Comparison of ENCODE assay signal across 10 cellular contexts in the genomic region with DNA sequence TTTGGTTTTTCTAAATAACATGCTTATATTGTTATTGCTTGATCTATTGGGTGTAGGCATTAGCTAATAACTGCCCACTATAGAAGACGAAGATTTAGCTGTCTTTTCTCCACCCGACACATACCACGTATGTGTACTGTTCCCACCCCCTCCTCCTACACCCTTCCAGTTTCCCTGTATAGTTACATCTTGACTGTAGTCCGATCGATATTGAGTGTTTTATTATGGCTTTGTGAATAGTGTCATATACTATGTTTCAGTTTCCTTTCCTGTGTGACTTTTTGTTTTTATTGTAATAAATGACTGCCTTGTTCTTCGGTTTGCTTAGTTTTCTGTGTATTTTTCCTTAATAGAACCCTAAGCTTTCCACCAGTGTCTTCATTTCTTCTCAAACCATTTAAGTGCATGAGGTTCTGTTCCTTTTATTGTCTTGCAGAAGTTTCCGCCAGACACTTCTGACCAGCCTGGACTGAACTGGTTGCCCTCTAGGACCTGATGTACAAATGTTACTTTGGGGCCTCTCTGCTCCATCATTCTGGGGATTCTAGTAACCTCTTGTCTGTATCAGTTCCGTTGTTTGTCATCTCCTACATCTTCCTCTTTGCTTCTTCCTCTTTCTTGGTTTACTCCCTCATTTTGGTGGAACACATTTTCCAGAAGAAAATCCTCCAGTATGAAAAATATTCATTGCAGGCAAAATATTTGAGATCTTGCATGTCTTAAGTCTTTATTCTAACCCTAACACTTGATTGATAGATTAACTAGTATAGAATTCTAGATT.
DNase-seq lines count a peak whose midpoint lies in the region; ATAC-seq, FAIRE-seq and TF ChIP-seq lines count a peak whose summit lies in the region.
"Had no signal": no experiment of that assay in that cellular context is flagged by ENCODE, and none has a peak within 500 bp of the region (broad histone marks: within the 10 kb centered on the region; RNA-seq: fewer than 3 reads in every experiment).

No MANE protein-coding gene starts in this region.

- H3F3A ChIP-seq in neural progenitor cell (ENCODE audit: low read depth): no peaks in the 10 kb centered on the region

- no peaks in the 10 kb centered on the region for H3K79me2 ChIP-seq in neural progenitor cell (ENCODE audit: low read depth)

- H3K4me1 Mint-ChIP-seq in neural progenitor cell: no peaks in the 10 kb centered on the region

- H4K20me1 ChIP-seq in neural progenitor cell (ENCODE audit: low read depth): no peaks in the 10 kb centered on the region

- H3K4me3 Mint-ChIP-seq in neural progenitor cell: no peak overlapping the region

- no peak overlapping the region for H2AFZ ChIP-seq in neural progenitor cell (replicated peaks)

- peaks cover 2% of the 10 kb centered on the region for H3K27me3 Mint-ChIP-seq in neural progenitor cell (ENCODE audit: insufficient read depth, low read depth)

- H3K27me3 ChIP-seq in bronchial epithelial cell (ENCODE audit: control insufficient read depth, insufficient read depth, low read length): no peaks in the 10 kb centered on the region
- H3K27me3 ChIP-seq in neural progenitor cell: no peaks in the 10 kb centered on the region
- H3K27me3 ChIP-seq in spleen (replicated peaks in 1 of 7): no peaks in the 10 kb centered on the region
- H3K27me3 ChIP-seq: body of pancreas had no signal

- H3K9ac ChIP-seq in neural progenitor cell: no peak overlapping the region

- H3K4me1 ChIP-seq in neural progenitor cell (no peaks in the 10 kb centered on the region), spleen (peaks cover 0 to 21% (median 2%) of the 10 kb centered on the region in 6 donors)

- intact Hi-C loops in spleen (cut with DNase I; ENCODE audit: low total_unique reads): no loop called here

- no peak for TF ChIP-seq POLR2A in spleen (IDR thresholded peaks at IDR 0.05)

- H3K9me3 ChIP-seq in neural progenitor cell (ENCODE audit: low read depth): no peaks in the 10 kb centered on the region
- peaks cover 0 to 4% (median 0%) of the 10 kb centered on the region in 8 donors for H3K9me3 ChIP-seq in spleen
- H3K9me3 ChIP-seq: body of pancreas had no signal

- peaks cover 7% of the 10 kb centered on the region for H3K36me3 Mint-ChIP-seq in neural progenitor cell

- H3K9me3 Mint-ChIP-seq in neural progenitor cell: no peaks in the 10 kb centered on the region

- FAIRE-seq in bronchial epithelial cell (lab: Jason Lieb, UNC): peak; percentile 79

- TF ChIP-seq CTCF in bronchial epithelial cell (IDR thresholded peaks at IDR 0.05; ENCODE audit: insufficient read depth, low read length, severe bottlenecking) (no peak), neural progenitor cell (IDR thresholded peaks at IDR 0.05) (no peak), spleen (IDR thresholded peaks at IDR 0.05 in 8 of 11, conservative IDR thresholded peaks at IDR 0.05 in 3 of 11) (no peak)

- H3K4me3 ChIP-seq in bronchial epithelial cell (ENCODE audit: low read depth, low read length) (no peak overlapping the region), neural progenitor cell (no peak overlapping the region), spleen (no peak overlapping the region)
- H3K4me3 ChIP-seq: body of pancreas had no signal

- ATAC-seq in GM18517 (IDR thresholded peaks at IDR 0.05; ENCODE audit: unreplicated experiment) (peak; percentile 72), GM21390 (IDR thresholded peaks at IDR 0.05; ENCODE audit: unreplicated experiment) (peak; percentile 67), HG03378 (IDR thresholded peaks at IDR 0.05; ENCODE audit: unreplicated experiment) (peak; percentile 77)
- ATAC-seq: body of pancreas had no signal

- H3K27ac Mint-ChIP-seq in neural progenitor cell: no peak overlapping the region

- H3K36me3 ChIP-seq in bronchial epithelial cell (ENCODE audit: control insufficient read depth, insufficient read depth, low read length) (no peaks in the 10 kb centered on the region), neural progenitor cell (no peaks in the 10 kb centered on the region), spleen (peaks cover 0 to 6% (median 0%) of the 10 kb centered on the region in 6 donors)

- no peak overlapping the region for H3K4me2 ChIP-seq in neural progenitor cell

- no peak overlapping the region for H3K27ac ChIP-seq in neural progenitor cell
- H3K27ac ChIP-seq in spleen: peak overlapping the region in 1 of 8 donors; percentile 48
- H3K27ac ChIP-seq: body of pancreas had no signal

- WGBS in spleen, 5 donors: 60 to 72% (median 64%) methylated on average over 8 of the region's 8 CpGs

- DNase-seq in bronchial epithelial cell (ENCODE audit: low read depth) (no peak), neural progenitor cell (ENCODE audit: low spot score) (no peak), spleen (no peak), activated gamma-delta T cell treated with Interleukin-2 at 50 U/mL for 16 hours (no peak)
- no peak for DNase-seq in stimulated activated CD4-positive, alpha-beta T cell treated with anti-CD3 and anti-CD28 coated beads, Interleukin-2, amount 100 ng/mL, for 24 hours
- DNase-seq: stimulated activated naive CD4-positive, alpha-beta T cell had no signal
